9 cellular contexts compared by ENCODE assay signal in genomic region chr16:79599837-79600635, GRCh38. TPM values are rescaled to one million over a fixed set of nuclear protein-coding genes. Genes with fewer than 3 reads are reported as not detected.
DNase-seq lines count a peak whose midpoint lies in the region; ATAC-seq, FAIRE-seq and TF ChIP-seq lines count a peak whose summit lies in the region.
"Had no signal": no experiment of that assay in that cellular context is flagged by ENCODE, and none has a peak within 500 bp of the region (broad histone marks: within the 10 kb centered on the region; RNA-seq: fewer than 3 reads in every experiment).

No MANE protein-coding gene starts in this region.

- H3K4me3 Mint-ChIP-seq in T-helper 17 cell (peak overlapping the region; percentile 97), chondrocyte (ENCODE audit: unreplicated experiment) (peak overlapping the region; percentile 94)

- TF ChIP-seq POLR2A in H54 (IDR thresholded peaks at IDR 0.05; ENCODE audit: low read depth, low read length) = no peak

- peaks cover 8% of the 10 kb centered on the region; the same call in 1 of the 2 replicates for H3K4me1 ChIP-seq in HUES6 (ENCODE audit: control insufficient read depth, insufficient read depth, low read length)

- H3K36me3 Mint-ChIP-seq in T-helper 17 cell (ENCODE audit: low read depth) (peaks cover 13% of the 10 kb centered on the region), chondrocyte (ENCODE audit: low read depth) (no peaks in the 10 kb centered on the region)

- H3K27me3 ChIP-seq in HUES6 (ENCODE audit: control insufficient read depth, insufficient read depth, low read length) (peaks cover 21% of the 10 kb centered on the region), kidney epithelial cell (ENCODE audit: control insufficient read depth, insufficient read depth, low read length) (peaks cover 6% of the 10 kb centered on the region)

- H3K9ac ChIP-seq in HUES6 (ENCODE audit: low read length) = peak overlapping the region; percentile 56

- no peaks in the 10 kb centered on the region for H3K9me3 Mint-ChIP-seq in chondrocyte (ENCODE audit: low read depth)

- H3K4me3 ChIP-seq in HUES6 (ENCODE audit: low read depth, low read length) = peak overlapping the region; percentile 77
- H3K4me3 ChIP-seq in kidney epithelial cell (ENCODE audit: low read depth, low read length) = peak overlapping the region; percentile 80

- no peaks in the 10 kb centered on the region for H3K36me3 ChIP-seq in HUES6 (ENCODE audit: control insufficient read depth, insufficient read depth, low read length)
- no peaks in the 10 kb centered on the region for H3K36me3 ChIP-seq in kidney epithelial cell (ENCODE audit: control insufficient read depth, insufficient read depth, low read length)

- peak overlapping the region; percentile 96 for H3K27ac Mint-ChIP-seq in T-helper 17 cell
- H3K27ac Mint-ChIP-seq in chondrocyte (ENCODE audit: unreplicated experiment) = peak overlapping the region; percentile 96

- ATAC-seq in T-helper 17 cell (peak; percentile 59), HG03159 (IDR thresholded peaks at IDR 0.05; ENCODE audit: unreplicated experiment) (no peak)

- H3K9me3 ChIP-seq in HUES6 (ENCODE audit: control insufficient read depth, insufficient read depth, low read depth, low read length) (no peaks in the 10 kb centered on the region), T-helper 17 cell (ENCODE audit: control insufficient read depth, low read length, poor library complexity, severe bottlenecking) (no peaks in the 10 kb centered on the region)

- FAIRE-seq in H54 (lab: Jason Lieb, UNC) = no peak
- FAIRE-seq: TTC549 had no signal

- H3K27ac ChIP-seq in HUES6 (ENCODE audit: low read depth, low read length) = no peak overlapping the region

- H3K4me1 Mint-ChIP-seq in T-helper 17 cell (peaks cover 43% of the 10 kb centered on the region), chondrocyte (ENCODE audit: low read depth) (peaks cover 45% of the 10 kb centered on the region)

- TF ChIP-seq CTCF in chondrocyte (IDR thresholded peaks at IDR 0.05) (peak; percentile 10), kidney epithelial cell (IDR thresholded peaks at IDR 0.05; ENCODE audit: insufficient read depth, low read length, poor library complexity, severe bottlenecking) (no peak)

- DNase-seq in ELF-1 (ENCODE audit: low read depth, low spot score) (peak; percentile 69), T-helper 17 cell (peak; percentile 38 to 52 (median 49)), chondrocyte (ENCODE audit: low spot score) (no peak), kidney epithelial cell (ENCODE audit: low read depth) (no peak), H54 (ENCODE audit: insufficient read length, low spot score) (no peak)
- peak; percentile 28 for DNase-seq in stimulated activated CD4-positive, alpha-beta T cell treated with anti-CD3 and anti-CD28 coated beads, Interleukin-1b, Interleukin-23, amount 100 ng/mL, for 48 hours

- H3K27me3 Mint-ChIP-seq in T-helper 17 cell (no peaks in the 10 kb centered on the region), chondrocyte (ENCODE audit: low read depth) (no peaks in the 10 kb centered on the region)

RNA-seq across cellular contexts. Expression of gene MAF, which starts 0.5 kb away (rescaled TPM):
- 100 to 1,000 TPM; 130 to 139 TPM for total RNA-seq in T-helper 17 cell
- 10.4 to 15.8 TPM (median 14.5 TPM) in 3 replicates for total RNA-seq in chondrocyte
- total RNA-seq in kidney epithelial cell = 5.0 and 10.7 TPM in 2 replicates

Comparison
In these comparisons a context has a peak if more than half of its experiments do, and no peak if none do; other contexts are left out.
1. DNase-seq: peak in ELF-1 (single experiment), T-helper 17 cell (3 of 3) and stimulated activated CD4-positive, alpha-beta T cell treated with anti-CD3 and anti-CD28 coated beads, Interleukin-1b, Interleukin-23, amount 100 ng/mL, for 48 hours (single experiment); none in chondrocyte (single experiment), kidney epithelial cell (single experiment) and H54 (single experiment).